In the genomic region with DNA sequence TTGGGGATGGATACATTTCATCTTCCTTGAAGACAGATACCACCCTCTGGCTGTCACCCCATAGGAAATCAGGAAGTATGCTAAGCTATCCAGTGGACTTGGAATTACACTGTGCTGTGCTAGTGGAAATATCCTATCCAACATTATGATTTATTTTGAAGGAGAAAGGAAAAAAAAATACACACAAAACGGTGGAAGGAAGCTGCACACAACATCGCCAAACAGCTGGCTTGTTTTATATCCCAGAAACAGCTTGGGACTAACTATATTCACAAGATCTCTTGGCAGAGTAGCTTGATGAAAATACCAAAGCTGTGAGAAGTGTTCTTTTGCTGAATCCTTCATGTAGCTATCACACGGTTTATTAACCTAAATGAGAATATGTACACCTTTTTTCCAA, we compare ENCODE assay signal across 16 cellular contexts.
DNase-seq lines count a peak whose midpoint lies in the region; ATAC-seq and TF ChIP-seq lines count a peak whose summit lies in the region.
"Had no signal": no experiment of that assay in that cellular context is flagged by ENCODE, and none has a peak within 500 bp of the region (broad histone marks: within the 10 kb centered on the region; RNA-seq: fewer than 3 reads in every experiment).

No MANE protein-coding gene starts in this region.

- TF ChIP-seq POLR2A in upper lobe of left lung (IDR thresholded peaks at IDR 0.05), result no peak

- H3K27me3 Mint-ChIP-seq in nephron (ENCODE audit: low read depth) (no peaks in the 10 kb centered on the region), T-cell (peaks cover 4 to 5% of the 10 kb centered on the region in 2 donors)
- H3K27me3 Mint-ChIP-seq: IgD-negative memory B cell had no signal

- H3K36me3 Mint-ChIP-seq in nephron (ENCODE audit: low read depth) (no peaks in the 10 kb centered on the region), T-cell (no peaks in the 10 kb centered on the region)
- H3K36me3 Mint-ChIP-seq: CD4-positive, alpha-beta memory T cell; IgD-negative memory B cell had no signal

- TF ChIP-seq CTCF in fibroblast of the aortic adventitia (IDR thresholded peaks at IDR 0.05; ENCODE audit: insufficient read depth, low read length) (peak; percentile 5), nephron (IDR thresholded peaks at IDR 0.05; ENCODE audit: unreplicated experiment in 3 of 3) (no peak), upper lobe of left lung (IDR thresholded peaks at IDR 0.05) (no peak), brain microvascular endothelial cell (IDR thresholded peaks at IDR 0.05; ENCODE audit: low read depth, low read length, missing control alignments) (no peak)

- peak overlapping the region; percentile 42 for H3K4me3 ChIP-seq in adipocyte (ENCODE audit: low read length)
- H3K4me3 ChIP-seq in fibroblast of the aortic adventitia (ENCODE audit: low read depth, low read length), result no peak overlapping the region
- no peak overlapping the region for H3K4me3 ChIP-seq in upper lobe of left lung
- H3K4me3 ChIP-seq in brain microvascular endothelial cell (ENCODE audit: low read depth, low read length), result no peak overlapping the region
- H3K4me3 ChIP-seq: PC-9 had no signal

- H3K4me1 Mint-ChIP-seq in nephron (peaks cover 51% of the 10 kb centered on the region), T-cell (no peaks in the 10 kb centered on the region)
- H3K4me1 Mint-ChIP-seq: CD4-positive, alpha-beta memory T cell; IgD-negative memory B cell had no signal

- CTCF ChIA-PET in T-cell (lab: Charles Lee), result no interaction called here

- H3K4me1 ChIP-seq in adipocyte (ENCODE audit: control insufficient read depth, insufficient read depth, low read length) (peaks cover 62% of the 10 kb centered on the region), upper lobe of left lung (peaks cover 0 to 5% (median 0%) of the 10 kb centered on the region in 4 donors)

- TF ChIP-seq EP300 in upper lobe of left lung (IDR thresholded peaks at IDR 0.05), result no peak

- in situ Hi-C loops in brain microvascular endothelial cell (cut with HindIII; ENCODE audit: low pct_ligation_motif_present, low sequenced_read_pairs), result no loop called here

- H3K27me3 ChIP-seq in adipocyte (replicated peaks; ENCODE audit: control insufficient read depth, insufficient read depth, low read length) (no peaks in the 10 kb centered on the region), upper lobe of left lung (no peaks in the 10 kb centered on the region), brain microvascular endothelial cell (replicated peaks) (no peaks in the 10 kb centered on the region)

- POLR2A ChIA-PET in T-cell (lab: Charles Lee), result no interaction called here

- WGBS in upper lobe of left lung, 2 donors, result 30 to 39% methylated on average over 3 of the region's 3 CpGs

- H3K4me3 Mint-ChIP-seq in nephron, result peak overlapping the region in 1 of 3 experiments; percentile 48
- H3K4me3 Mint-ChIP-seq in T-cell, result no peak overlapping the region
- H3K4me3 Mint-ChIP-seq: CD4-positive, alpha-beta memory T cell; IgD-negative memory B cell had no signal

- DNase-seq in adipocyte (ENCODE audit: low read depth), result peak; percentile 48
- peak; percentile 86 for DNase-seq in fibroblast of the aortic adventitia (ENCODE audit: low read depth)
- DNase-seq in upper lobe of left lung, result no peak
- DNase-seq in brain microvascular endothelial cell, result no peak
- DNase-seq in T-cell, result no peak
- DNase-seq: activated CD4-positive, alpha-beta T cell treated with anti-CD3 and anti-CD28 coated beads for 4 hours; activated T-cell treated with anti-CD3 and anti-CD28 coated beads, Interleukin-2, amount 50 U/mL, for 48 hours; CD4-positive, alpha-beta memory T cell; NCI-H1417 treated with DMSO at 0.1 percent for 48 hours; NCI-H510A; PC-9; stimulated activated CD8-positive, alpha-beta memory T cell treated with anti-CD3 and anti-CD28 coated beads, Interleukin-4, amount 100 ng/mL, for 48 hours had no signal

- H3K27ac ChIP-seq in upper lobe of left lung (peak overlapping the region; percentile 29 to 57 (median 50)), brain microvascular endothelial cell (no peak overlapping the region)
- H3K27ac ChIP-seq: PC-9 had no signal

- ATAC-seq in upper lobe of left lung (ENCODE audit: low FRiP score in 2 of 2) (peak in 1 of 2 donors; percentile 83), HG03175 (IDR thresholded peaks at IDR 0.05; ENCODE audit: unreplicated experiment) (no peak), GM19397 (IDR thresholded peaks at IDR 0.05; ENCODE audit: unreplicated experiment) (no peak), T-cell (replicated peaks in 1 of 4) (no peak)

- H3K9me3 ChIP-seq in adipocyte (ENCODE audit: control insufficient read depth, low read length), result no peaks in the 10 kb centered on the region
- no peaks in the 10 kb centered on the region for H3K9me3 ChIP-seq in upper lobe of left lung

- H3K9ac ChIP-seq in adipocyte (ENCODE audit: low read length), result peak overlapping the region; percentile 85

- H3K9me3 Mint-ChIP-seq in nephron, result no peaks in the 10 kb centered on the region
- no peaks in the 10 kb centered on the region for H3K9me3 Mint-ChIP-seq in T-cell
- H3K9me3 Mint-ChIP-seq: CD4-positive, alpha-beta memory T cell; IgD-negative memory B cell had no signal

- peaks cover 18% of the 10 kb centered on the region for H3K36me3 ChIP-seq in adipocyte (ENCODE audit: control insufficient read depth, insufficient read depth, low read length, severe bottlenecking)
- H3K36me3 ChIP-seq in upper lobe of left lung, result no peaks in the 10 kb centered on the region
- no peaks in the 10 kb centered on the region for H3K36me3 ChIP-seq in brain microvascular endothelial cell (replicated peaks)

- H3K27ac Mint-ChIP-seq in nephron (peak overlapping the region; percentile 78 to 85 (median 82)), T-cell (no peak overlapping the region)
- H3K27ac Mint-ChIP-seq: CD4-positive, alpha-beta memory T cell; IgD-negative memory B cell had no signal

Comparison
In these comparisons a context has a peak if more than half of its experiments do, and no peak if none do; other contexts are left out.
1. DNase-seq: peak in adipocyte (single experiment) and fibroblast of the aortic adventitia (single experiment); none in upper lobe of left lung (0 of 2), brain microvascular endothelial cell (single experiment) and T-cell (0 of 34).
2. H3K27ac Mint-ChIP-seq: peak in nephron (3 of 3); none in T-cell (0 of 2).